In genomic region chr19:10084803-10085202, GRCh38 we compare ENCODE assay signal across 22 cellular contexts. TPM values are rescaled to one million over a fixed set of nuclear protein-coding genes. Genes with fewer than 3 reads are reported as not detected.
DNase-seq lines count a peak whose midpoint lies in the region; ATAC-seq, FAIRE-seq and TF ChIP-seq lines count a peak whose summit lies in the region.
"Had no signal": no experiment of that assay in that cellular context is flagged by ENCODE, and none has a peak within 500 bp of the region (broad histone marks: within the 10 kb centered on the region; RNA-seq: fewer than 3 reads in every experiment).

No MANE protein-coding gene starts in this region.

- H3K36me3 Mint-ChIP-seq in activated CD4-positive, alpha-beta T cell treated with anti-CD3 and anti-CD28 coated beads, Interleukin-2, amount 10 ng/mL, durations not matched to agents 7 days and 5 days (ENCODE audit: low read depth) = peaks cover 20% of the 10 kb centered on the region
- no peaks in the 10 kb centered on the region for H3K36me3 Mint-ChIP-seq in activated naive CD8-positive, alpha-beta T cell treated with anti-CD3 and anti-CD28 coated beads, Interleukin-2, amount 50 U/mL, for 24 hours (ENCODE audit: low read depth)
- H3K36me3 Mint-ChIP-seq in nephron progenitor cell (ENCODE audit: low read depth) = no peaks in the 10 kb centered on the region

- H3K9me3 Mint-ChIP-seq in activated CD4-positive, alpha-beta T cell treated with anti-CD3 and anti-CD28 coated beads, Interleukin-2, amount 10 ng/mL, durations not matched to agents 7 days and 5 days = no peaks in the 10 kb centered on the region
- no peaks in the 10 kb centered on the region for H3K9me3 Mint-ChIP-seq in activated naive CD8-positive, alpha-beta T cell treated with anti-CD3 and anti-CD28 coated beads, Interleukin-2, amount 50 U/mL, for 24 hours
- H3K9me3 Mint-ChIP-seq in nephron progenitor cell = peaks cover 3% of the 10 kb centered on the region
- H3K9me3 Mint-ChIP-seq: activated naive CD4-positive, alpha-beta T cell treated with anti-CD3 and anti-CD28 coated beads for 36 hours had no signal

- H2AK5ac ChIP-seq in neuronal stem cell (ENCODE audit: low read depth, low read length) = no peak overlapping the region

- no peak for ATAC-seq in activated naive CD8-positive, alpha-beta T cell treated with anti-CD3 and anti-CD28 coated beads, Interleukin-2, amount 50 U/mL, for 24 hours
- ATAC-seq in upper lobe of right lung = no peak
- ATAC-seq: A549, foreskin keratinocyte had no signal

- H3K79me1 ChIP-seq in neuronal stem cell (ENCODE audit: low read depth, low read length) = no peaks in the 10 kb centered on the region

- peak overlapping the region; percentile 84 for H3K4me3 Mint-ChIP-seq in activated CD4-positive, alpha-beta T cell treated with anti-CD3 and anti-CD28 coated beads, Interleukin-2, amount 10 ng/mL, durations not matched to agents 7 days and 5 days
- H3K4me3 Mint-ChIP-seq in activated naive CD8-positive, alpha-beta T cell treated with anti-CD3 and anti-CD28 coated beads, Interleukin-2, amount 50 U/mL, for 24 hours = peak overlapping the region; percentile 81
- H3K4me3 Mint-ChIP-seq in nephron progenitor cell = peak overlapping the region; percentile 80

- no peak overlapping the region for H2BK5ac ChIP-seq in neuronal stem cell (ENCODE audit: low read length)

- no peak overlapping the region for H4K8ac ChIP-seq in neuronal stem cell (ENCODE audit: low read depth, low read length)

- H2AFZ ChIP-seq in neuronal stem cell (ENCODE audit: low read length) = no peak overlapping the region

- H3K27me3 ChIP-seq in upper lobe of right lung (no peaks in the 10 kb centered on the region), neuronal stem cell (ENCODE audit: control insufficient read depth in 3 of 3, insufficient read depth in 3 of 3, low read depth in 1 of 3, low read length in 3 of 3) (peaks cover 8 to 28% (median 8%) of the 10 kb centered on the region in 3 experiments)
- H3K27me3 ChIP-seq: BLaER1 treated with 17β-estradiol and CSF1 and Interleukin-3, amounts not matched to agents 10 nM and 100 nM; foreskin keratinocyte; right atrium auricular region; transverse colon had no signal

- H3K4ac ChIP-seq in neuronal stem cell (ENCODE audit: low read length) = no peak overlapping the region

- peak; percentile 14 for FAIRE-seq in GM19239 (lab: Jason Lieb, UNC)
- FAIRE-seq: A549 had no signal

- CTCF ChIA-PET in activated CD4-positive, alpha-beta T cell treated with anti-CD3 and anti-CD28 coated beads, Interleukin-2, amount 10 ng/mL, durations not matched to agents 7 days and 5 days (lab: Charles Lee) = interaction anchor here (1.2 to 1.6 kb wide), 3 partner anchors 12 to 89 kb away, joined by 3 to 6 read pairs (median 4); no protein-coding TSS in a partner anchor

- H3K4me3 ChIP-seq in upper lobe of right lung (no peak overlapping the region), neuronal stem cell (ENCODE audit: low read length in 2 of 2) (no peak overlapping the region)
- H3K4me3 ChIP-seq: right atrium auricular region had no signal

- no peak overlapping the region for H3K4me2 ChIP-seq in neuronal stem cell (ENCODE audit: insufficient read depth, low read length, poor library complexity, severe bottlenecking)

- intact Hi-C loops in upper lobe of right lung (cut with DNase I) = no loop called here

- H3K14ac ChIP-seq in neuronal stem cell (ENCODE audit: low read length) = no peak overlapping the region

- H2BK120ac ChIP-seq in neuronal stem cell (ENCODE audit: low read depth, low read length) = no peak overlapping the region

- H3K27ac Mint-ChIP-seq in activated CD4-positive, alpha-beta T cell treated with anti-CD3 and anti-CD28 coated beads, Interleukin-2, amount 10 ng/mL, durations not matched to agents 7 days and 5 days = no peak overlapping the region
- no peak overlapping the region for H3K27ac Mint-ChIP-seq in activated naive CD8-positive, alpha-beta T cell treated with anti-CD3 and anti-CD28 coated beads, Interleukin-2, amount 50 U/mL, for 24 hours
- no peak overlapping the region for H3K27ac Mint-ChIP-seq in nephron progenitor cell

- H2BK15ac ChIP-seq in neuronal stem cell (ENCODE audit: low read length) = no peak overlapping the region

- H3K4me1 ChIP-seq in upper lobe of right lung (no peaks in the 10 kb centered on the region), neuronal stem cell (ENCODE audit: control insufficient read depth in 2 of 2, insufficient read depth in 1 of 2, low read depth in 1 of 2, low read length in 2 of 2) (peaks cover 0 to 2% of the 10 kb centered on the region in 2 donors)

- no peaks in the 10 kb centered on the region for H3K9me3 ChIP-seq in upper lobe of right lung
- peaks cover 0 to 1% of the 10 kb centered on the region in 2 donors for H3K9me3 ChIP-seq in neuronal stem cell (replicated peaks in 1 of 2; ENCODE audit: control insufficient read depth in 2 of 2, insufficient read depth in 1 of 2, low read depth in 1 of 2, low read length in 2 of 2)
- H3K9me3 ChIP-seq: A549; BLaER1 treated with 17β-estradiol and CSF1 and Interleukin-3, amounts not matched to agents 10 nM and 100 nM; right atrium auricular region; transverse colon had no signal

- H4K91ac ChIP-seq in neuronal stem cell (ENCODE audit: low read depth, low read length, poor library complexity) = no peak overlapping the region

- DNase-seq in activated CD4-positive, alpha-beta T cell treated with anti-CD3 and anti-CD28 coated beads, Interleukin-2, amount 10 ng/mL, durations not matched to agents 7 days and 5 days = no peak
- no peak for DNase-seq in activated CD4-positive, alpha-beta T cell treated with anti-CD3 and anti-CD28 coated beads, Interleukin-2, amount 50 U/mL, for 4 hours
- DNase-seq in GM19239 (ENCODE audit: insufficient read length, low spot score) (no peak), nephron progenitor cell (no peak), upper lobe of right lung (no peak), foreskin melanocyte (no peak), neuronal stem cell (ENCODE audit: low spot score) (no peak)
- no peak for DNase-seq in activated naive CD8-positive, alpha-beta T cell treated with anti-CD3 and anti-CD28 coated beads, Interleukin-2, amount 50 U/mL, for 24 hours
- DNase-seq: activated naive CD4-positive, alpha-beta T cell treated with anti-CD3 and anti-CD28 coated beads for 36 hours; foreskin keratinocyte; GOT3; NCI-H1930; NCI-H446; NK-92 treated with Interleukin-12 subunit alpha and Interleukin-12 subunit beta, amount 100 ng/mL, for 24 hours; nucleus accumbens; stimulated activated CD4-positive, alpha-beta T cell treated with anti-CD3 and anti-CD28 coated beads, Interleukin-15, amount 100 ng/mL, for 24 hours; stimulated activated naive CD4-positive, alpha-beta T cell treated with Interleukin-2 at 50 U/mL for 16 hours; transverse colon had no signal

- H3K36me3 ChIP-seq in upper lobe of right lung (peaks cover 6% of the 10 kb centered on the region), neuronal stem cell (replicated peaks in 1 of 2; ENCODE audit: control insufficient read depth in 2 of 2, insufficient read depth in 2 of 2, low read length in 2 of 2) (no peaks in the 10 kb centered on the region)
- H3K36me3 ChIP-seq: right atrium auricular region, transverse colon had no signal

- H3K4me1 Mint-ChIP-seq in activated CD4-positive, alpha-beta T cell treated with anti-CD3 and anti-CD28 coated beads, Interleukin-2, amount 10 ng/mL, durations not matched to agents 7 days and 5 days = peaks cover 13% of the 10 kb centered on the region
- peaks cover 12% of the 10 kb centered on the region for H3K4me1 Mint-ChIP-seq in activated naive CD8-positive, alpha-beta T cell treated with anti-CD3 and anti-CD28 coated beads, Interleukin-2, amount 50 U/mL, for 24 hours
- H3K4me1 Mint-ChIP-seq in nephron progenitor cell = no peaks in the 10 kb centered on the region

- H3K23ac ChIP-seq in neuronal stem cell (ENCODE audit: low read depth, low read length, poor library complexity) = no peak overlapping the region

- no peak for TF ChIP-seq CTCF in nephron progenitor cell (IDR thresholded peaks at IDR 0.05)
- TF ChIP-seq CTCF in upper lobe of right lung (IDR thresholded peaks at IDR 0.05) = no peak

- H3K18ac ChIP-seq in neuronal stem cell (ENCODE audit: low read length) = no peak overlapping the region

- no peaks in the 10 kb centered on the region for H3K27me3 Mint-ChIP-seq in activated CD4-positive, alpha-beta T cell treated with anti-CD3 and anti-CD28 coated beads, Interleukin-2, amount 10 ng/mL, durations not matched to agents 7 days and 5 days
- no peaks in the 10 kb centered on the region for H3K27me3 Mint-ChIP-seq in activated naive CD8-positive, alpha-beta T cell treated with anti-CD3 and anti-CD28 coated beads, Interleukin-2, amount 50 U/mL, for 24 hours
- peaks cover 78% of the 10 kb centered on the region for H3K27me3 Mint-ChIP-seq in nephron progenitor cell (ENCODE audit: low read depth, poor library complexity)

- no peak overlapping the region for H3K9ac ChIP-seq in neuronal stem cell (ENCODE audit: low read depth, low read length, poor library complexity)

- no peak overlapping the region for H3K27ac ChIP-seq in upper lobe of right lung
- no peak overlapping the region for H3K27ac ChIP-seq in neuronal stem cell (replicated peaks; ENCODE audit: low read length)
- H3K27ac ChIP-seq: epithelial cell of prostate had no signal

- no CpG with 5 or more reads among the region's 3 CpGs for WGBS in neuronal stem cell (ENCODE audit: extremely low coverage in 2 of 2, insufficient read length in 2 of 2, insufficient replicate concordance in 1 of 2), 2 donors

- H2BK12ac ChIP-seq in neuronal stem cell (ENCODE audit: low read length) = no peak overlapping the region

- POLR2A ChIA-PET in activated CD4-positive, alpha-beta T cell treated with anti-CD3 and anti-CD28 coated beads, Interleukin-2, amount 10 ng/mL, durations not matched to agents 7 days and 5 days (lab: Charles Lee) = no interaction called here

RNA-seq across cellular contexts. Expression of gene SHFL, which starts 1.3 kb away (rescaled TPM):
- 100 to 1,000 TPM; 100 to 108 TPM for total RNA-seq in activated CD4-positive, alpha-beta T cell treated with anti-CD3 and anti-CD28 coated beads, Interleukin-2, amount 10 ng/mL, durations not matched to agents 7 days and 5 days
- total RNA-seq in upper lobe of right lung = 52.0 TPM
- polyA plus RNA-seq in neuronal stem cell (2013, experiment 1 of 2) = 0.77 TPM
- 0.71 TPM for polyA plus RNA-seq in neuronal stem cell (2013, experiment 2 of 2)

RNA-seq across cellular contexts. Expression of gene ANGPTL6, which starts 17.7 kb away (rescaled TPM):
- total RNA-seq in activated CD4-positive, alpha-beta T cell treated with anti-CD3 and anti-CD28 coated beads, Interleukin-2, amount 10 ng/mL, durations not matched to agents 7 days and 5 days = 1 to 10 TPM in 1 of 2 experiments, under 1 TPM in 1; 0.99 to 1.3 TPM
- total RNA-seq in upper lobe of right lung = 0.23 TPM
- not detected for polyA plus RNA-seq in neuronal stem cell (2013, experiment 1 of 2)
- not detected for polyA plus RNA-seq in neuronal stem cell (2013, experiment 2 of 2)

RNA-seq across cellular contexts. Expression of gene PPAN, which starts 21.4 kb away (rescaled TPM):
- 10 to 100 TPM; 77.8 to 77.9 TPM for total RNA-seq in activated CD4-positive, alpha-beta T cell treated with anti-CD3 and anti-CD28 coated beads, Interleukin-2, amount 10 ng/mL, durations not matched to agents 7 days and 5 days
- 35.2 TPM for total RNA-seq in upper lobe of right lung
- polyA plus RNA-seq in neuronal stem cell (2013, experiment 1 of 2) = 16.9 TPM
- 18.4 TPM for polyA plus RNA-seq in neuronal stem cell (2013, experiment 2 of 2)

RNA-seq across cellular contexts. Expression of gene P2RY11, which starts 26.7 kb away (rescaled TPM):
- total RNA-seq in activated CD4-positive, alpha-beta T cell treated with anti-CD3 and anti-CD28 coated beads, Interleukin-2, amount 10 ng/mL, durations not matched to agents 7 days and 5 days = 10 to 100 TPM; 39.1 to 43.1 TPM
- total RNA-seq in upper lobe of right lung = 13.5 TPM
- 4.2 TPM for polyA plus RNA-seq in neuronal stem cell (2013, experiment 1 of 2)
- 3.9 TPM for polyA plus RNA-seq in neuronal stem cell (2013, experiment 2 of 2)

RNA-seq across cellular contexts. Expression of gene EIF3G, which starts 34.9 kb away (rescaled TPM):
- total RNA-seq in activated CD4-positive, alpha-beta T cell treated with anti-CD3 and anti-CD28 coated beads, Interleukin-2, amount 10 ng/mL, durations not matched to agents 7 days and 5 days = 100 to 1,000 TPM; 228 to 230 TPM
- 175 TPM for total RNA-seq in upper lobe of right lung
- 165 TPM for polyA plus RNA-seq in neuronal stem cell (2013, experiment 1 of 2)
- polyA plus RNA-seq in neuronal stem cell (2013, experiment 2 of 2) = 159 TPM
